In the genomic region with DNA sequence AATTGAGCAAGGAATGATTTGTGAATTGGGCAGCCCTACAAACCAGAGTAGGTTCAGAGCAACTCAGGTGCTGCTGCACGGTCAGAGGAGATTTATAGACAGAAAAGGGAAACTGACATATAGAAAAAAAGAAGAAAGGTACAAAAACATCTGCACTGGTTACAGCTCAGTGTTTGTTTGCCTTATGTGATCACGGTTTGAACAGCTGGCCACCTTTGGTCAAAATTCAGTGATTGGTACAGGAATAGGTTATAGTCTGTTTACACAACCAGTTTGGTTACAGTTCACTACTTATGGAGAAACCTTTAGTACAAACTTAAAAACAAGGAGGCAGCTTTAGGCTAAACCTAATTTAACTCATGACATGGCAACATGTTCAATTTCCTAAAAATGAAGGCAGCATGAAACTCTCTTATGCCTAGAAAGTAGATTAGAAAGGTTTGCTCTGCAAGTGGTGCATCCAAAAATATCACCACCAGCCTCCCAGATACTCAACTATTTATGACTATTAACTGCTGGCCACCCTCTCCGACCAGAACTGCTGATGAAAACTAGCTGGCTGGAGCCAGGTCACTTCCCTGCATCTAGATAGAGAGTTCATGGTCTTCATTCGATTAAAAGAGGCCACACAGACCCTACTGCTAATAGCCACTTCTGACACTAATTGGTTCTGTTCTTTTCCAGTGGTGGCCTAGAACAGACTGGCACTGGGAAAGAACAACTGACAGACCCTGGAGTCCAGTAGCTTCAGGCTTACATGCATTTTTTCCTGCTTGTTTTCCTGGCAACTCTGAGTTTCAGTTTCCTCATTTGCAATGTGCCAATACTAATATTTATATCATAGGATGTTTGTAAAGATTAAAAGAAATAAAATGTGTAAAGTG, we compare ENCODE assay signal across 11 cellular contexts.
"Had no signal": no experiment of that assay in that cellular context is flagged by ENCODE, and none has a peak within 500 bp of the region (broad histone marks: within the 10 kb centered on the region; RNA-seq: fewer than 3 reads in every experiment).

No MANE protein-coding gene starts in this region.

- H3K4me3 ChIP-seq: left lung, prostate gland, stomach, testis had no signal

- H3K36me3 ChIP-seq: left lung, prostate gland, stomach had no signal

- DNase-seq: activated CD4-positive, alpha-beta T cell treated with anti-CD3 and anti-CD28 coated beads, Interleukin-2, amount 50 U/mL, for 48 hours; activated CD8-positive, alpha-beta memory T cell treated with anti-CD3 and anti-CD28 coated beads, Interleukin-2, amount 10 ng/mL, durations not matched to agents 7 days and 5 days; left lung; naive B cell; right cardiac atrium; small intestine; stimulated activated CD4-positive, alpha-beta T cell treated with anti-CD3 and anti-CD28 coated beads, Interleukin-15, amount 100 ng/mL, for 24 hours; stimulated activated CD4-positive, alpha-beta T cell treated with anti-CD3 and anti-CD28 coated beads, Interleukin-4, amount 100 ng/mL, for 1 hour; stomach; testis had no signal

- H3K27ac ChIP-seq: left lung, prostate gland, stomach, testis had no signal

- H3K27me3 ChIP-seq: left lung, stomach, testis had no signal

- H3K4me1 ChIP-seq: left lung, prostate gland, stomach, testis had no signal

- H3K9me3 ChIP-seq: left lung, prostate gland, stomach, testis had no signal
